1 cellular context compared by ENCODE assay signal in genomic region chr1:143721024-143721373, GRCh38.
TF ChIP-seq lines count a peak whose summit lies in the region.

No MANE protein-coding gene starts in this region.

TF ChIP-seq in A549, 52 proteins besides CTCF, POLR2A, EP300 and RAD21 (continued from another document):
- no peak for TF ChIP-seq USF2 (IDR thresholded peaks at IDR 0.05)
- no peak for TF ChIP-seq CHD4 (IDR thresholded peaks at IDR 0.05; ENCODE audit: borderline replicate concordance)
- TF ChIP-seq RARB (CRISPR knock-in tag; IDR thresholded peaks at IDR 0.05) = no peak
- no peak for TF ChIP-seq HOXA7 (CRISPR knock-in tag; IDR thresholded peaks at IDR 0.05)
- TF ChIP-seq CBX8 (IDR thresholded peaks at IDR 0.05) = no peak
- TF ChIP-seq SMC3 (IDR thresholded peaks at IDR 0.05) = no peak
- no peak for TF ChIP-seq HOXB13 (CRISPR knock-in tag; IDR thresholded peaks at IDR 0.05; ENCODE audit: low read depth)
- no peak for TF ChIP-seq HOXB5 (CRISPR knock-in tag; IDR thresholded peaks at IDR 0.05)
- TF ChIP-seq MAZ (IDR thresholded peaks at IDR 0.05; ENCODE audit: borderline replicate concordance, low read depth, low read length) = no peak
- TF ChIP-seq RCOR1 (IDR thresholded peaks at IDR 0.05; ENCODE audit: low read depth, low read length) = no peak
TF ChIP-seq in A549: peak in this region for 0.
